Comparison of ENCODE assay signal across 1 cellular context in genomic region chr13:107767119-107767518, GRCh38.
TF ChIP-seq lines count a peak whose summit lies in the region.

No MANE protein-coding gene starts in this region.

TF ChIP-seq in SK-N-SH, 30 proteins besides CTCF, POLR2A, EP300 and RAD21 (continued from another document):
- TF ChIP-seq REST (IDR thresholded peaks at IDR 0.05; ENCODE audit: low read depth, low read length): 0 out of 2 replicates have a peak, but pooled peaks have one; percentile 33
- peak; percentile 84 for TF ChIP-seq GATA2 (CRISPR knock-in tag; IDR thresholded peaks at IDR 0.05)
- TF ChIP-seq SIN3A (IDR thresholded peaks at IDR 0.05; ENCODE audit: borderline replicate concordance, low read depth, low read length): no peak
- TF ChIP-seq NFIC (IDR thresholded peaks at IDR 0.05; ENCODE audit: borderline replicate concordance): no peak
- TF ChIP-seq RCOR1 (IDR thresholded peaks at IDR 0.05; ENCODE audit: low read length): peak; percentile 92
- no peak for TF ChIP-seq MEF2A (IDR thresholded peaks at IDR 0.05; ENCODE audit: borderline replicate concordance, low read depth)
- TF ChIP-seq EZH2phosphoT487 (IDR thresholded peaks at IDR 0.05; ENCODE audit: borderline replicate concordance, low read depth): no peak
- TF ChIP-seq RXRA (IDR thresholded peaks at IDR 0.05; ENCODE audit: borderline replicate concordance, low read depth): no peak
- TF ChIP-seq RFX5 (IDR thresholded peaks at IDR 0.05; ENCODE audit: low read length): no peak
- TF ChIP-seq FOXJ3 (CRISPR knock-in tag; IDR thresholded peaks at IDR 0.05): peak; percentile 93
- TF ChIP-seq NRF1 (IDR thresholded peaks at IDR 0.05; ENCODE audit: low read depth, low read length): no peak
- no peak for TF ChIP-seq MAX (IDR thresholded peaks at IDR 0.05; ENCODE audit: low read depth)
- no peak for TF ChIP-seq POLR2AphosphoS5 (IDR thresholded peaks at IDR 0.05; ENCODE audit: low read depth, low read length)
- no peak for TF ChIP-seq IRF3 (IDR thresholded peaks at IDR 0.05; ENCODE audit: low read depth, low read length)
- peak; percentile 24; the same call in 1 of the 2 replicates for TF ChIP-seq TCF12 (IDR thresholded peaks at IDR 0.05)
- 0 out of 2 replicates have a peak, but pooled peaks have one; percentile 17 for TF ChIP-seq USF1 (IDR thresholded peaks at IDR 0.05; ENCODE audit: borderline replicate concordance, low read depth)
- no peak for TF ChIP-seq USF2 (IDR thresholded peaks at IDR 0.05; ENCODE audit: borderline replicate concordance, low read depth, low read length)
- TF ChIP-seq GABPA (IDR thresholded peaks at IDR 0.05; ENCODE audit: low read depth): no peak
- TF ChIP-seq FOSL2 (IDR thresholded peaks at IDR 0.05; ENCODE audit: borderline replicate concordance, low read depth): no peak
- TF ChIP-seq ZBTB33 (IDR thresholded peaks at IDR 0.05; ENCODE audit: borderline replicate concordance, low read depth): no peak
- TF ChIP-seq CHD2 (IDR thresholded peaks at IDR 0.05; ENCODE audit: low read length, partially characterized antibody): peak; percentile 68
- TF ChIP-seq TEAD4 (IDR thresholded peaks at IDR 0.05; ENCODE audit: borderline replicate concordance, insufficient read depth): no peak
- TF ChIP-seq ELF1 (IDR thresholded peaks at IDR 0.05): no peak
